ENCODE assay signal across 1 cellular context in genomic region chr7:7968544-7969305, GRCh38.
A peak's percentile ranks its signal among the peaks of the same experiment; 100 is the strongest.
TF ChIP-seq lines count a peak whose summit lies in the region.

Gene GLCCI1 (plus strand): TSS chr7:7968796. CDS start chr7:7969351, 555 bp downstream.

TF ChIP-seq in WTC11, 78 proteins besides CTCF, POLR2A, EP300 and RAD21 (continued from another document):
- TF ChIP-seq ZNF425 (CRISPR knock-in tag; conservative IDR thresholded peaks at IDR 0.05) (no peak), ZNF416 (CRISPR knock-in tag; IDR thresholded peaks at IDR 0.05) (peak; percentile 26; the same call in 1 of the 2 replicates), ZNF232 (CRISPR knock-in tag; IDR thresholded peaks at IDR 0.05) (peak; percentile 76), JUN (CRISPR knock-in tag; IDR thresholded peaks at IDR 0.05) (peak; percentile 78; the same call in 1 of the 2 replicates), ZNF317 (CRISPR knock-in tag; IDR thresholded peaks at IDR 0.05; ENCODE audit: borderline replicate concordance, low read depth) (0 out of 2 replicates have a peak, but pooled peaks have one; percentile 15), ATF6 (CRISPR knock-in tag; IDR thresholded peaks at IDR 0.05) (no peak), ESRRA (CRISPR knock-in tag; IDR thresholded peaks at IDR 0.05; ENCODE audit: borderline replicate concordance) (peak; percentile 55; the same call in 1 of the 2 replicates), MAX (CRISPR knock-in tag; IDR thresholded peaks at IDR 0.05) (peak; percentile 78), ZNF423 (CRISPR knock-in tag; IDR thresholded peaks at IDR 0.05) (no peak), TCF7 (CRISPR knock-in tag; IDR thresholded peaks at IDR 0.05; ENCODE audit: low read depth) (no peak), ZMAT4 (CRISPR knock-in tag; IDR thresholded peaks at IDR 0.05) (no peak), MLX (CRISPR knock-in tag; IDR thresholded peaks at IDR 0.05) (no peak), TEAD1 (CRISPR knock-in tag; IDR thresholded peaks at IDR 0.05) (peak; percentile 46; the same call in 1 of the 2 replicates), PREB (CRISPR knock-in tag; IDR thresholded peaks at IDR 0.05; ENCODE audit: borderline replicate concordance) (no peak), HMGA2 (CRISPR knock-in tag; IDR thresholded peaks at IDR 0.05) (no peak), MYBL2 (CRISPR knock-in tag; IDR thresholded peaks at IDR 0.05) (peak; percentile 83; the same call in 1 of the 2 replicates), E2F5 (CRISPR knock-in tag; IDR thresholded peaks at IDR 0.05) (no peak), ZSCAN18 (CRISPR knock-in tag; IDR thresholded peaks at IDR 0.05) (no peak), TP53 (CRISPR knock-in tag; IDR thresholded peaks at IDR 0.05) (peak; percentile 82), SMAD3 (CRISPR knock-in tag; IDR thresholded peaks at IDR 0.05; ENCODE audit: borderline replicate concordance) (peak; percentile 82; the same call in 1 of the 2 replicates), STAT6 (CRISPR knock-in tag; conservative IDR thresholded peaks at IDR 0.05; ENCODE audit: low read depth) (no peak), ETV6 (CRISPR knock-in tag; IDR thresholded peaks at IDR 0.05) (peak; percentile 62; the same call in 1 of the 2 replicates), ZNF281 (CRISPR knock-in tag; IDR thresholded peaks at IDR 0.05) (0 out of 2 replicates have a peak, but pooled peaks have one; percentile 27), ZNF263 (CRISPR knock-in tag; IDR thresholded peaks at IDR 0.05; ENCODE audit: low read depth) (peak; percentile 20; the same call in 1 of the 2 replicates), ZNF219 (CRISPR knock-in tag; IDR thresholded peaks at IDR 0.05; ENCODE audit: borderline replicate concordance) (peak; percentile 67; the same call in 1 of the 2 replicates), RELA (CRISPR knock-in tag; IDR thresholded peaks at IDR 0.05; ENCODE audit: borderline replicate concordance) (no peak), ZNF121 (CRISPR knock-in tag; IDR thresholded peaks at IDR 0.05) (no peak), E2F4 (CRISPR knock-in tag; IDR thresholded peaks at IDR 0.05; ENCODE audit: borderline replicate concordance, low read depth) (no peak), OVOL2 (CRISPR knock-in tag; IDR thresholded peaks at IDR 0.05; ENCODE audit: borderline replicate concordance) (no peak), CDX4 (CRISPR knock-in tag; IDR thresholded peaks at IDR 0.05; ENCODE audit: borderline replicate concordance) (no peak), NFYB (CRISPR knock-in tag; conservative IDR thresholded peaks at IDR 0.05; ENCODE audit: low read depth) (peak; percentile 93), ERG (CRISPR knock-in tag; IDR thresholded peaks at IDR 0.05) (no peak)
